ENCODE assay signal across 22 cellular contexts in the genomic region with DNA sequence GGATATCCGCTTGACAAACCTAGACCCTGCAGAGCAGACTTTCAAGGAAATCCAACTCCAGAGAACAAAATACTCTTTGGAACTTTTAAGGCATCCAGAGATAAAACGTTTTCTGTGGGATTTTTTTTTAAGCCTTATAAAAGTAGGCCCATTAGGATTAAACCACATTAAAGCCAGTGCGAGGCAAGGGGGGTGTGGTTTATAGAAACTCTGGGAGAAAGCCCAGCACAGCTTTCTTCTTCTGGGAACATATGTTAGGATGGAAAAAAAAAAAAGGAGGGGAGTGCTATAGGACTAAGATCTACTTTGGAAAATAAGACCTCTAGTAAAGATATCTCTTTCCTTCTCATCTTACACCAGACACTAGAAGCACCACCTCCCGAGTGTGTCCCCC. TPM values are rescaled to one million over a fixed set of nuclear protein-coding genes. Genes with fewer than 3 reads are reported as not detected.
DNase-seq lines count a peak whose midpoint lies in the region; ATAC-seq and TF ChIP-seq lines count a peak whose summit lies in the region.
"Had no signal": no experiment of that assay in that cellular context is flagged by ENCODE, and none has a peak within 500 bp of the region (broad histone marks: within the 10 kb centered on the region; RNA-seq: fewer than 3 reads in every experiment).

No MANE protein-coding gene starts in this region.

- no peak overlapping the region for H3K27ac Mint-ChIP-seq in HFFc6
- no peak overlapping the region for H3K27ac Mint-ChIP-seq in nephron

- POLR2A ChIA-PET in BJ (lab: Charles Lee) = interaction anchor here (0.6 to 0.7 kb wide), 2 partner anchors 8 to 262 kb away, joined by 3 to 7 read pairs; no protein-coding TSS in a partner anchor

- peaks cover 26% of the 10 kb centered on the region for H3K36me3 Mint-ChIP-seq in HFFc6 (ENCODE audit: low read depth)
- H3K36me3 Mint-ChIP-seq in nephron (ENCODE audit: low read depth) = no peaks in the 10 kb centered on the region

- peak overlapping the region; percentile 62 for H3K4me3 ChIP-seq in BJ (ENCODE audit: low read depth, low read length)
- peak overlapping the region; percentile 90 for H3K4me3 ChIP-seq in adipocyte (ENCODE audit: low read length)
- no peak overlapping the region for H3K4me3 ChIP-seq in psoas muscle
- H3K4me3 ChIP-seq: adrenal gland, cardiac muscle cell, SJSA1 had no signal

- TF ChIP-seq CTCF in BJ (IDR thresholded peaks at IDR 0.05; ENCODE audit: insufficient read depth, low read depth, low read length) = no peak
- TF ChIP-seq CTCF in HFFc6 (IDR thresholded peaks at IDR 0.05) = no peak
- no peak for TF ChIP-seq CTCF in nephron (IDR thresholded peaks at IDR 0.05; ENCODE audit: unreplicated experiment in 3 of 3)
- no peak for TF ChIP-seq CTCF in psoas muscle (IDR thresholded peaks at IDR 0.05)

- H3K36me3 ChIP-seq in BJ (ENCODE audit: control insufficient read depth, insufficient read depth, low read length) (peaks cover 10% of the 10 kb centered on the region), adipocyte (ENCODE audit: control insufficient read depth, insufficient read depth, low read length, severe bottlenecking) (peaks cover 34% of the 10 kb centered on the region), psoas muscle (ENCODE audit: insufficient read depth in 1 of 2, low read depth in 1 of 2) (no peaks in the 10 kb centered on the region)
- H3K36me3 ChIP-seq: adrenal gland, cardiac muscle cell, gastrocnemius medialis, neutrophil, right atrium auricular region had no signal

- ATAC-seq in HG03280 (IDR thresholded peaks at IDR 0.05; ENCODE audit: unreplicated experiment) (no peak), GM21528 (IDR thresholded peaks at IDR 0.05; ENCODE audit: low FRiP score, unreplicated experiment) (no peak), psoas muscle (no peak)
- ATAC-seq: gastrocnemius medialis, Panc1 had no signal

- H3K9me3 ChIP-seq in adipocyte (ENCODE audit: control insufficient read depth, low read length) (no peaks in the 10 kb centered on the region), psoas muscle (no peaks in the 10 kb centered on the region)
- H3K9me3 ChIP-seq: adrenal gland, gastrocnemius medialis, neutrophil, right atrium auricular region, testis had no signal

- H3K27me3 Mint-ChIP-seq in HFFc6 (ENCODE audit: insufficient read depth) (peaks cover 33% of the 10 kb centered on the region), nephron (ENCODE audit: low read depth) (peaks cover 98% of the 10 kb centered on the region)

- H3K4me1 ChIP-seq in adipocyte (ENCODE audit: control insufficient read depth, insufficient read depth, low read length) (peaks cover 21% of the 10 kb centered on the region), psoas muscle (peaks cover 18% of the 10 kb centered on the region)

- H3K4me1 Mint-ChIP-seq in HFFc6 (ENCODE audit: low read depth) = peaks cover 56% of the 10 kb centered on the region
- peaks cover 60% of the 10 kb centered on the region for H3K4me1 Mint-ChIP-seq in nephron

- no peaks in the 10 kb centered on the region for H3K27me3 ChIP-seq in BJ (ENCODE audit: control insufficient read depth, insufficient read depth, low read length)
- H3K27me3 ChIP-seq in adipocyte (replicated peaks; ENCODE audit: control insufficient read depth, insufficient read depth, low read length) = no peaks in the 10 kb centered on the region
- peaks cover 4 to 97% (median 60%) of the 10 kb centered on the region in 3 donors for H3K27me3 ChIP-seq in psoas muscle (ENCODE audit: insufficient read depth in 3 of 3, low read length in 2 of 3)
- H3K27me3 ChIP-seq: SJSA1 had no signal

- H3K9me3 Mint-ChIP-seq in HFFc6 = no peaks in the 10 kb centered on the region
- peaks cover 6% of the 10 kb centered on the region for H3K9me3 Mint-ChIP-seq in nephron

- no peak overlapping the region for H3K9ac ChIP-seq in adipocyte (ENCODE audit: low read length)

- DNase-seq in BJ (ENCODE audit: low read depth) = no peak
- no peak for DNase-seq in HFFc6
- no peak for DNase-seq in adipocyte (ENCODE audit: low read depth)
- no peak for DNase-seq in psoas muscle
- DNase-seq: activated CD4-positive, CD25-positive, alpha-beta regulatory T cell treated with anti-CD3 and anti-CD28 coated beads, Interleukin-2, amount 50 U/mL, for 72 hours; activated CD8-positive, alpha-beta memory T cell treated with anti-CD3 and anti-CD28 coated beads, Interleukin-2, amount 50 U/mL, for 4 hours; activated effector memory CD4-positive, alpha-beta T cell treated with Interleukin-2 at 50 U/mL for 16 hours; adrenal gland; gastrocnemius medialis; NCI-H1417 treated with DMSO at 0.1 percent for 48 hours; NCI-H2227 treated with DMSO at 0.1 percent for 48 hours; testis had no signal

- H3K4me3 Mint-ChIP-seq in HFFc6 = peak overlapping the region; percentile 95
- H3K4me3 Mint-ChIP-seq in nephron = peak overlapping the region in 2 of 3 experiments; percentile 19 to 50

- CTCF ChIA-PET in BJ (lab: Yijun Ruan, JAX) = interaction anchor here (1.2 kb wide), 1 partner anchor 10 kb away, joined by 4 read pairs; no protein-coding TSS in a partner anchor

- intact Hi-C loops in psoas muscle (cut with DNase I) = loop anchor here in 1 of 2 donors (10.0 kb wide), 1 partner anchor 487 kb away; no protein-coding TSS in a partner anchor

- WGBS in psoas muscle, 3 donors = 42 to 60% (median 49%) methylated on average over 4 of the region's 4 CpGs

- H3K27ac ChIP-seq in psoas muscle = no peak overlapping the region
- H3K27ac ChIP-seq: adrenal gland, cardiac muscle cell, gastrocnemius medialis, neutrophil, right atrium auricular region, SJSA1, testis had no signal

RNA-seq across cellular contexts. Expression of gene SHOX2, which starts 4.0 kb away (rescaled TPM):
- polyA plus RNA-seq in BJ (2011; rRNA removed) (11.9 and 13.6 TPM in 2 replicates), psoas muscle (under 1 TPM; 0.22 to 0.34 (median 0.30) TPM)
- 3.8 and 4.7 TPM in 2 replicates for polyA minus RNA-seq in BJ (2011; rRNA and poly(A)+ RNA removed)
- total RNA-seq in HFFc6 (2021; fragmentation: NEBNext Ultra II Directional; extraction: Animal tissue kit (Norgen Biotek cat#: 25700)) = 10 to 100 TPM in 4 of 6 experiments, 1 to 10 TPM in 2; 7.3 to 19.1 (median 15.0) TPM
- under 1 TPM in 3 of 4 donors, not detected in 1; 0.13 to 0.24 (median 0.20) TPM for total RNA-seq in psoas muscle
- total RNA-seq: dermis microvascular lymphatic vessel endothelial cell, epithelial cell of proximal tubule had no signal

RNA-seq across cellular contexts. Expression of gene RSRC1, which starts 7.7 kb away (rescaled TPM):
- polyA plus RNA-seq in BJ (2011; rRNA removed) (2.7 and 7.6 TPM in 2 replicates), psoas muscle (10 to 100 TPM; 12.9 to 27.2 (median 19.8) TPM)
- polyA minus RNA-seq in BJ (2011; rRNA and poly(A)+ RNA removed) = 6.2 and 10.2 TPM in 2 replicates
- 10 to 100 TPM; 20.5 to 37.6 (median 33.0) TPM for total RNA-seq in HFFc6 (2021; fragmentation: NEBNext Ultra II Directional; extraction: Animal tissue kit (Norgen Biotek cat#: 25700))
- total RNA-seq in psoas muscle = 10 to 100 TPM; 16.1 to 26.3 (median 19.4) TPM

Comparison
In these comparisons a context has a peak if more than half of its experiments do, and no peak if none do; other contexts are left out.
1. RNA of gene SHOX2, which starts 4.0 kb away (total RNA-seq): 7.3 to 19.1 TPM in HFFc6; 0.13 to 0.24 TPM in psoas muscle; every median in the first group is over 4 times any median in the second.